Comparison of ENCODE assay signal across 8 cellular contexts in genomic region chr12:100573168-100573498, GRCh38. TPM values are rescaled to one million over a fixed set of nuclear protein-coding genes. Genes with fewer than 3 reads are reported as not detected.
DNase-seq lines count a peak whose midpoint lies in the region; ATAC-seq and TF ChIP-seq lines count a peak whose summit lies in the region.

No MANE protein-coding gene starts in this region.

- H3K4me3 Mint-ChIP-seq in CD4-positive, alpha-beta T cell = peak overlapping the region; percentile 89

- peaks cover 43% of the 10 kb centered on the region for H3K79me2 ChIP-seq in osteoblast (ENCODE audit: insufficient read depth, low read length)

- POLR2A ChIA-PET in CD4-positive, alpha-beta T cell (lab: Charles Lee) = no interaction called here

- H2AFZ ChIP-seq in osteoblast (ENCODE audit: low read length) = peak overlapping the region; percentile 89

- CTCF ChIA-PET in CD4-positive, alpha-beta T cell (lab: Charles Lee) = no interaction called here

- H3K27ac Mint-ChIP-seq in CD4-positive, alpha-beta T cell = no peak overlapping the region

- H3K4me2 ChIP-seq in osteoblast (ENCODE audit: insufficient read depth, low read length) = peak overlapping the region; percentile 98

- no peak for TF ChIP-seq POLR2A in esophagus squamous epithelium (IDR thresholded peaks at IDR 0.05)

- no peaks in the 10 kb centered on the region for H3K36me3 Mint-ChIP-seq in CD4-positive, alpha-beta T cell (ENCODE audit: low read depth)

- H3K27ac ChIP-seq in CD4-positive, alpha-beta T cell (ENCODE audit: low read depth, low read length) = no peak overlapping the region
- H3K27ac ChIP-seq in RWPE2 (ENCODE audit: poor library complexity, severe bottlenecking) (no peak overlapping the region), esophagus squamous epithelium (peak overlapping the region; percentile 72 to 82 (median 76)), osteoblast (ENCODE audit: low read depth, low read length) (peak overlapping the region; percentile 80)

- H3K9me3 Mint-ChIP-seq in CD4-positive, alpha-beta T cell = no peaks in the 10 kb centered on the region

- H3K4me3 ChIP-seq in RWPE2 (ENCODE audit: severe bottlenecking) (peak overlapping the region; percentile 51), esophagus squamous epithelium (peak overlapping the region; percentile 60 to 86 (median 77)), osteoblast (ENCODE audit: insufficient read depth, low read length) (peak overlapping the region; percentile 92)

- TF ChIP-seq CTCF in CD4-positive, alpha-beta T cell (IDR thresholded peaks at IDR 0.05) = no peak
- peak; percentile 13 for TF ChIP-seq CTCF in RWPE2 (IDR thresholded peaks at IDR 0.05; ENCODE audit: poor library complexity, severe bottlenecking)
- TF ChIP-seq CTCF in esophagus squamous epithelium (IDR thresholded peaks at IDR 0.05) = no peak
- no peak for TF ChIP-seq CTCF in osteoblast (IDR thresholded peaks at IDR 0.05; ENCODE audit: extremely low read depth, low read depth, low read length)

- H3K4me1 ChIP-seq in RWPE2 (ENCODE audit: insufficient read depth, poor library complexity, severe bottlenecking) (peaks cover 20% of the 10 kb centered on the region), esophagus squamous epithelium (peaks cover 12 to 23% (median 13%) of the 10 kb centered on the region in 3 donors), osteoblast (ENCODE audit: insufficient read depth, low read length) (peaks cover 25% of the 10 kb centered on the region)

- no peak for DNase-seq in CD4-positive, alpha-beta T cell
- DNase-seq in RWPE2 (ENCODE audit: low spot score) (no peak), esophagus squamous epithelium (lab: John Stamatoyannopoulos, UW) (no peak), osteoblast (ENCODE audit: insufficient read length, low spot score, missing footprints) (no peak), NCI-H524 treated with DMSO at 0.1 percent for 48 hours (lab: John Stamatoyannopoulos, UW) (no peak), dermis blood vessel endothelial cell (no peak)

- no CpG with 5 or more reads among the region's 14 CpGs for WGBS in esophagus squamous epithelium, 2 donors

- H3K27me3 ChIP-seq in CD4-positive, alpha-beta T cell (ENCODE audit: control insufficient read depth, insufficient read depth, low read length) = peaks cover 14% of the 10 kb centered on the region
- H3K27me3 ChIP-seq in RWPE2 (ENCODE audit: insufficient read depth, poor library complexity, severe bottlenecking) = no peaks in the 10 kb centered on the region
- no peaks in the 10 kb centered on the region for H3K27me3 ChIP-seq in esophagus squamous epithelium
- no peaks in the 10 kb centered on the region for H3K27me3 ChIP-seq in osteoblast (ENCODE audit: insufficient read depth, low read length)

- H3K27me3 Mint-ChIP-seq in CD4-positive, alpha-beta T cell = peaks cover 27% of the 10 kb centered on the region

- no peaks in the 10 kb centered on the region for H4K20me1 ChIP-seq in osteoblast (ENCODE audit: insufficient read depth, low read length)

- H3K9me3 ChIP-seq in CD4-positive, alpha-beta T cell (ENCODE audit: control insufficient read depth, low read length) = no peaks in the 10 kb centered on the region
- H3K9me3 ChIP-seq in RWPE2 (ENCODE audit: severe bottlenecking) (no peaks in the 10 kb centered on the region), esophagus squamous epithelium (no peaks in the 10 kb centered on the region), osteoblast (ENCODE audit: low read depth, low read length) (no peaks in the 10 kb centered on the region)

- H3K4me1 Mint-ChIP-seq in CD4-positive, alpha-beta T cell (ENCODE audit: low read depth) = peaks cover 13% of the 10 kb centered on the region

- ATAC-seq in CD4-positive, alpha-beta T cell (ENCODE audit: poor library complexity) = no peak
- peak; percentile 54 for ATAC-seq in RWPE2 (ENCODE audit: low read depth)
- ATAC-seq in GM18511 (IDR thresholded peaks at IDR 0.05; ENCODE audit: unreplicated experiment) = no peak
- no peak for ATAC-seq in GM21619 (IDR thresholded peaks at IDR 0.05; ENCODE audit: unreplicated experiment)

- H3K36me3 ChIP-seq in RWPE2 (ENCODE audit: low read depth) (no peaks in the 10 kb centered on the region), esophagus squamous epithelium (no peaks in the 10 kb centered on the region), osteoblast (ENCODE audit: insufficient read depth, low read length) (no peaks in the 10 kb centered on the region)

- intact Hi-C loops in CD4-positive, alpha-beta T cell (cut with DNase I, micrococcal nuclease) = no loop called here
- intact Hi-C loops in esophagus squamous epithelium (cut with DNase I) = no loop called here

RNA-seq across cellular contexts. Expression of gene GAS2L3, which starts 0.4 kb away (rescaled TPM):
- total RNA-seq in CD4-positive, alpha-beta T cell = under 1 TPM; 0.22 to 0.27 TPM
- total RNA-seq in esophagus squamous epithelium (1 to 10 TPM in 3 of 4 donors, under 1 TPM in 1; 0.95 to 5.5 (median 4.3) TPM), osteoblast (29.3 and 33.3 TPM in 2 replicates), dermis blood vessel endothelial cell (19.9 and 27.7 TPM in 2 replicates)

Comparison
In these comparisons a context has a peak if more than half of its experiments do, and no peak if none do; other contexts are left out.
1. H3K27ac ChIP-seq: peak in esophagus squamous epithelium (4 of 4) and osteoblast (single experiment); none in CD4-positive, alpha-beta T cell (single experiment) and RWPE2 (single experiment).
2. Peak in every context shown above with its lines, with median percentiles within 50 percentile points of each other: H3K4me3 ChIP-seq.